ENCODE assay signal across 26 cellular contexts in the genomic region with DNA sequence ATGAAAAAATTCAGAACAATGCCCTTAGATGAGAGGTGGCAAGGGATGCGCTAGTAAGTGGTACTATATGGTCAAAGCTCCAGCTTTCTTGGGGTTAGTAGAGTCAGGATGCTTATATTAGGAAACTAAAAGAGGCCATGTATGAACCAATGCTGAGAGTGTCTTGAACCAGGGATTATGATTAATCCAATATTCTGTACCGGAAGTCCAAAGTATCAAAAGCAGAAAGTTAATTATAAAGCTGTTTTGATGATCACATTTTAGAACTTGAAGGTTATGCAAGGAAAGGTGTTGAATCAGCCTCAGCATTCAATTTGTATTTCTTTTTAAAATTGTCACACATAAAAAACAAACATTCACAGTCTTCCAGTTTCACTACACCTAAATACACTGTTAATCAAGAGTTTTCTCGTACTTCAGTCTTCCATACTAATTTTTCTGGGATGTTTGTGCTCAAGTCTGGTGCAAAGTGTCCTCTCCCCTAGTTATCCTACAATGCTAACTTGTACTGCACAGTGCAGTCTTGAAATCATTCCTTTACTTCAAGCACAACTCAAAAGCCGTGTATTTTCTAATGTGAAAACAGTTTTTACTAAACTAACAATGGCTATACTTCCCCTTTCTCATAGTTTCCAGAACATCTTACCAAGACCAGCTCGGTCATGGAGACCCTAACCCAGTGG. TPM values are rescaled to one million over a fixed set of nuclear protein-coding genes. Genes with fewer than 3 reads are reported as not detected.
DNase-seq lines count a peak whose midpoint lies in the region; ATAC-seq, FAIRE-seq and TF ChIP-seq lines count a peak whose summit lies in the region.
"Had no signal": no experiment of that assay in that cellular context is flagged by ENCODE, and none has a peak within 500 bp of the region (broad histone marks: within the 10 kb centered on the region; RNA-seq: fewer than 3 reads in every experiment).

No MANE protein-coding gene starts in this region.

- no peak for FAIRE-seq in HepG2 (lab: Jason Lieb, UNC)
- FAIRE-seq in small intestine (lab: Jason Lieb, UNC), result peak; percentile 39
- FAIRE-seq: D721Med, HTR-8/SVneo, RCC 7860 had no signal

- TF ChIP-seq CTCF in MCF 10A (IDR thresholded peaks at IDR 0.05; ENCODE audit: unreplicated experiment) (no peak), breast epithelium (IDR thresholded peaks at IDR 0.05) (no peak), foreskin keratinocyte (conservative IDR thresholded peaks at IDR 0.05) (no peak), HepG2 (CRISPR knock-in tag; IDR thresholded peaks at IDR 0.05) (no peak)

- H3K36me3 ChIP-seq in breast epithelium, result no peaks in the 10 kb centered on the region
- H3K36me3 ChIP-seq in HepG2 (replicated peaks in 1 of 2; ENCODE audit: control insufficient read depth in 1 of 2, insufficient read depth in 2 of 2, low read length in 2 of 2), result no peaks in the 10 kb centered on the region
- H3K36me3 ChIP-seq in small intestine (ENCODE audit: control insufficient read depth in 2 of 2, insufficient read depth in 2 of 2, low read length in 2 of 2), result peaks cover 0 to 2% of the 10 kb centered on the region in 2 donors
- no peaks in the 10 kb centered on the region for H3K36me3 ChIP-seq in CD8-positive, alpha-beta memory T cell (ENCODE audit: insufficient read depth, low read length)

- H3K4me3 Mint-ChIP-seq in MCF 10A (ENCODE audit: unreplicated experiment), result no peak overlapping the region
- H3K4me3 Mint-ChIP-seq in CD8-positive, alpha-beta memory T cell, result no peak overlapping the region
- H3K4me3 Mint-ChIP-seq: HFFc6 had no signal

- in situ Hi-C loops in HepG2 (cut with HindIII; ENCODE audit: extremely low pct_ligation_motif_present, low pct_unique_long_range_greater_than_20kb), result no loop called here

- H3K4me2 ChIP-seq in HepG2 (ENCODE audit: low read depth, low read length), result no peak overlapping the region

- H3K27ac Mint-ChIP-seq in MCF 10A (ENCODE audit: low read depth, unreplicated experiment), result peak overlapping the region; percentile 39
- no peak overlapping the region for H3K27ac Mint-ChIP-seq in CD8-positive, alpha-beta memory T cell
- H3K27ac Mint-ChIP-seq: HFFc6 had no signal

- BruUV-seq in MCF 10A (replicated peaks; lab: Mats Ljungman, UMichigan) (no TSS peak), HepG2 (replicated peaks; lab: Mats Ljungman, UMichigan) (TSS peak; percentile 34)

- no peaks in the 10 kb centered on the region for H3K27me3 Mint-ChIP-seq in MCF 10A (ENCODE audit: insufficient read depth, unreplicated experiment)
- H3K27me3 Mint-ChIP-seq in CD8-positive, alpha-beta memory T cell, result peaks cover 0 to 1% of the 10 kb centered on the region in 2 donors

- H3K79me2 ChIP-seq in HepG2 (ENCODE audit: insufficient read depth, low read length), result no peaks in the 10 kb centered on the region

- H4K20me1 ChIP-seq in HepG2 (ENCODE audit: insufficient read depth, low read length), result no peaks in the 10 kb centered on the region

- H3K4me1 ChIP-seq in breast epithelium (no peaks in the 10 kb centered on the region), foreskin keratinocyte (peaks cover 9% of the 10 kb centered on the region), HepG2 (ENCODE audit: insufficient read depth, low read length) (peaks cover 6% of the 10 kb centered on the region; the same call in 1 of the 2 replicates), small intestine (ENCODE audit: control insufficient read depth in 2 of 2, insufficient read depth in 1 of 2, low read depth in 1 of 2, low read length in 1 of 2) (no peaks in the 10 kb centered on the region)
- H3K4me1 ChIP-seq in CD8-positive, alpha-beta memory T cell (ENCODE audit: insufficient read depth, low read length), result no peaks in the 10 kb centered on the region
- H3K4me1 ChIP-seq: SJSA1 had no signal

- ATAC-seq in foreskin keratinocyte (peak; percentile 43), HepG2 (peak; percentile 26; the same call in 1 of the 3 replicates), HG03565 (IDR thresholded peaks at IDR 0.05; ENCODE audit: unreplicated experiment) (no peak)
- ATAC-seq: Right ventricle myocardium inferior had no signal

- POLR2A ChIA-PET in MCF 10A (lab: Yijun Ruan, JAX) (no interaction called here), HepG2 (lab: Yijun Ruan, JAX) (no interaction called here)
- POLR2A ChIA-PET in CD8-positive, alpha-beta memory T cell (lab: Charles Lee), result no interaction called here

- H3K4me1 Mint-ChIP-seq in MCF 10A (ENCODE audit: insufficient read depth, unreplicated experiment), result peaks cover 9% of the 10 kb centered on the region
- no peaks in the 10 kb centered on the region for H3K4me1 Mint-ChIP-seq in CD8-positive, alpha-beta memory T cell

- intact Hi-C loops in MCF 10A (cut with micrococcal nuclease), result no loop called here
- intact Hi-C loops in breast epithelium (cut with DNase I; ENCODE audit: low total_unique reads), result no loop called here
- intact Hi-C loops in HepG2 (cut with micrococcal nuclease; ENCODE audit: unreplicated experiment), result no loop called here

- CTCF ChIA-PET in MCF 10A (lab: Yijun Ruan, JAX) (interaction anchor here (0.6 to 0.7 kb wide), 2 partner anchors 668 to 1157 kb away, joined by 3 to 4 read pairs; no protein-coding TSS in a partner anchor), HepG2 (lab: Yijun Ruan, JAX; ENCODE audit: low intra/inter-chr PET ratio, low total read pairs) (no interaction called here)
- CTCF ChIA-PET in CD8-positive, alpha-beta memory T cell (lab: Charles Lee), result no interaction called here

- H3K9me3 Mint-ChIP-seq in MCF 10A (ENCODE audit: unreplicated experiment), result no peaks in the 10 kb centered on the region
- H3K9me3 Mint-ChIP-seq in CD8-positive, alpha-beta memory T cell, result peaks cover 0 to 6% (median 0%) of the 10 kb centered on the region in 5 donors
- H3K9me3 Mint-ChIP-seq: HFFc6 had no signal

- DNase-seq in MCF 10A (ENCODE audit: unreplicated experiment) (no peak), breast epithelium (ENCODE audit: low spot score in 2 of 2) (no peak), foreskin keratinocyte (peak in 1 of 2 donors; percentile 2), HepG2 (ENCODE audit: low spot score) (no peak), small intestine (peak; percentile 82), cerebellar cortex (ENCODE audit: low spot score) (no peak)
- no peak for DNase-seq in CD8-positive, alpha-beta memory T cell
- DNase-seq: 8988T, AML-193, C1 segment of cervical spinal cord, DMS53, GDM1, HFFc6, IMR-90, NCI-H1694 treated with DMSO at 0.1 percent for 48 hours, NCI-H2081 treated with DMSO at 0.1 percent for 48 hours, NCI-H2171 treated with DMSO at 0.1 percent for 48 hours, NCI-H524 treated with DMSO at 0.1 percent for 48 hours, NCI-H82, OCI-M1 had no signal

- no peak overlapping the region for H3K4me3 ChIP-seq in breast epithelium
- H3K4me3 ChIP-seq in HepG2 (replicated peaks in 1 of 3; ENCODE audit: insufficient read depth in 1 of 3, low read depth in 2 of 3, low read length in 3 of 3), result no peak overlapping the region
- no peak overlapping the region for H3K4me3 ChIP-seq in small intestine (ENCODE audit: low read depth in 1 of 2, low read length in 2 of 2)
- no peak overlapping the region for H3K4me3 ChIP-seq in CD8-positive, alpha-beta memory T cell (ENCODE audit: low read length)
- H3K4me3 ChIP-seq: SJSA1 had no signal

- H3K27me3 ChIP-seq in breast epithelium (no peaks in the 10 kb centered on the region), foreskin keratinocyte (no peaks in the 10 kb centered on the region), HepG2 (ENCODE audit: control insufficient read depth in 1 of 2, insufficient read depth in 2 of 2, low read length in 2 of 2) (no peaks in the 10 kb centered on the region), small intestine (ENCODE audit: control insufficient read depth in 2 of 2, insufficient read depth in 2 of 2, low read length in 2 of 2) (no peaks in the 10 kb centered on the region)
- no peaks in the 10 kb centered on the region for H3K27me3 ChIP-seq in CD8-positive, alpha-beta memory T cell (ENCODE audit: insufficient read depth, low read length, poor library complexity, severe bottlenecking)

- no peak for TF ChIP-seq RAD21 in HepG2 (CRISPR knock-in tag; IDR thresholded peaks at IDR 0.05)

- no peaks in the 10 kb centered on the region for H3K9me3 ChIP-seq in breast epithelium
- H3K9me3 ChIP-seq in HepG2 (ENCODE audit: low read length), result no peaks in the 10 kb centered on the region
- no peaks in the 10 kb centered on the region for H3K9me3 ChIP-seq in small intestine (ENCODE audit: control insufficient read depth, low read depth)
- H3K9me3 ChIP-seq in CD8-positive, alpha-beta memory T cell (ENCODE audit: low read length), result no peaks in the 10 kb centered on the region
- H3K9me3 ChIP-seq: SJSA1 had no signal

- TF ChIP-seq POLR2A in breast epithelium (IDR thresholded peaks at IDR 0.05) (no peak), HepG2 (IDR thresholded peaks at IDR 0.05; ENCODE audit: insufficient read depth in 1 of 2, low read depth in 2 of 2, low read length in 2 of 2) (no peak)

- 92% methylated on average over 5 of the region's 5 CpGs for WGBS in HepG2 (ENCODE audit: low lambda C conversion rate)
- 54 to 85% (median 65%) methylated on average over 5 of the region's 5 CpGs for WGBS in small intestine, 3 donors

- H2AFZ ChIP-seq in HepG2 (ENCODE audit: low read length), result no peak overlapping the region

- peaks cover 9% of the 10 kb centered on the region for H3K36me3 Mint-ChIP-seq in MCF 10A (ENCODE audit: insufficient read depth, unreplicated experiment)
- peaks cover 0 to 18% (median 9%) of the 10 kb centered on the region in 3 donors for H3K36me3 Mint-ChIP-seq in CD8-positive, alpha-beta memory T cell

- TF ChIP-seq EP300 in HepG2 (IDR thresholded peaks at IDR 0.05; ENCODE audit: low read depth in 2 of 2, low read length in 2 of 2) (no peak), HepG2 (CRISPR knock-in tag; IDR thresholded peaks at IDR 0.05; ENCODE audit: borderline replicate concordance) (no peak)

- H3K27ac ChIP-seq in breast epithelium (no peak overlapping the region), foreskin keratinocyte (no peak overlapping the region), HepG2 (ENCODE audit: extremely low read length, insufficient read depth, low read length) (no peak overlapping the region), small intestine (ENCODE audit: low read depth in 1 of 2, low read length in 1 of 2) (no peak overlapping the region)
- H3K27ac ChIP-seq in CD8-positive, alpha-beta memory T cell (ENCODE audit: low read depth, low read length), result no peak overlapping the region
- H3K27ac ChIP-seq: SJSA1 had no signal

- H3K9ac ChIP-seq in HepG2 (ENCODE audit: insufficient read depth, low read depth, low read length), result no peak overlapping the region

RNA-seq across cellular contexts. Expression of a gene that starts 10.7 kb away (rescaled TPM):
- total RNA-seq in MCF 10A (2022), result 25.3 and 32.8 TPM in 2 replicates
- 100 to 1,000 TPM in 1 of 3 donors, 10 to 100 TPM in 2; 48.8 to 164 (median 50.9) TPM for total RNA-seq in breast epithelium
- total RNA-seq in foreskin keratinocyte, result 21.8 and 25.8 TPM in 2 replicates
- polyA plus RNA-seq in foreskin keratinocyte, result 26.2 and 33.4 TPM in 2 replicates
- total RNA-seq in HepG2 (2016; rRNA removed; fragmentation: Illumina TruSeq; extraction: Trizol), result 75.0 and 94.1 TPM in 2 replicates
- 27.3 and 29.8 TPM in 2 replicates for total RNA-seq in HepG2 (2016; cell fraction: cytosol; rRNA removed; fragmentation: Illumina TruSeq; extraction: Trizol; ENCODE audit: low read depth)
- total RNA-seq in HepG2 (2016; cell fraction: insoluble cytoplasmic fraction; rRNA removed; fragmentation: Illumina TruSeq; extraction: Trizol), result 73.4 and 102 TPM in 2 replicates
- 34.1 and 35.6 TPM in 2 replicates for total RNA-seq in HepG2 (2016; cell fraction: membrane; rRNA removed; fragmentation: Illumina TruSeq; extraction: Trizol)
- 43.8 and 46.1 TPM in 2 replicates for total RNA-seq in HepG2 (2016; cell fraction: nucleus; rRNA removed; fragmentation: Illumina TruSeq; extraction: Trizol)
- 36.6 and 52.3 TPM in 2 replicates for polyA plus RNA-seq in HepG2 (2011; rRNA removed)
- 38.0 and 43.2 TPM in 2 replicates for polyA plus RNA-seq in HepG2 (2011; cell fraction: cytosol; rRNA removed)
- 56.1 and 84.1 TPM in 2 replicates for polyA plus RNA-seq in HepG2 (2011; cell fraction: nucleus; rRNA removed)
- polyA plus RNA-seq in HepG2 (2012), result 47.4 and 51.9 TPM in 2 replicates
- 29.3 and 29.7 TPM in 2 replicates for polyA plus RNA-seq in HepG2 (2016; cell fraction: cytosol; fragmentation: Illumina TruSeq; extraction: Trizol; ENCODE audit: low read depth)
- 90.8 and 98.1 TPM in 2 replicates for polyA plus RNA-seq in HepG2 (2016; cell fraction: insoluble cytoplasmic fraction; fragmentation: Illumina TruSeq; extraction: Trizol; ENCODE audit: low read depth)
- 27.0 and 31.7 TPM in 2 replicates for polyA plus RNA-seq in HepG2 (2016; cell fraction: membrane; fragmentation: Illumina TruSeq; extraction: Trizol; ENCODE audit: low read depth)
- polyA plus RNA-seq in HepG2 (2016; cell fraction: nucleus; fragmentation: Illumina TruSeq; extraction: Trizol; ENCODE audit: insufficient read depth, low read depth), result 51.2 and 62.5 TPM in 2 replicates
- polyA minus RNA-seq in HepG2 (2011; rRNA and poly(A)+ RNA removed; ENCODE audit: low replicate concordance), result 32.6 and 139 TPM in 2 replicates
- polyA minus RNA-seq in HepG2 (2011; cell fraction: cytosol; rRNA and poly(A)+ RNA removed), result 38.0 and 39.1 TPM in 2 replicates
- 33.9 and 43.5 TPM in 2 replicates for polyA minus RNA-seq in HepG2 (2011; cell fraction: nucleus; rRNA and poly(A)+ RNA removed)
- polyA plus RNA-seq in small intestine, result 10 to 100 TPM; 26.3 to 54.9 (median 42.5) TPM
- total RNA-seq in CD8-positive, alpha-beta memory T cell, result 10 to 100 TPM; 63.8 TPM
- polyA plus RNA-seq in CD8-positive, alpha-beta memory T cell, result 4.8 TPM
